18 cellular contexts compared by ENCODE assay signal in genomic region chr1:54567961-54568360, GRCh38. TPM values are rescaled to one million over a fixed set of nuclear protein-coding genes. Genes with fewer than 3 reads are reported as not detected.
DNase-seq lines count a peak whose midpoint lies in the region; ATAC-seq and TF ChIP-seq lines count a peak whose summit lies in the region.
"Had no signal": no experiment of that assay in that cellular context is flagged by ENCODE, and none has a peak within 500 bp of the region (broad histone marks: within the 10 kb centered on the region; RNA-seq: fewer than 3 reads in every experiment).

No MANE protein-coding gene starts in this region.

- H3K4me1 ChIP-seq in esophagus squamous epithelium: peaks cover 28 to 77% (median 39%) of the 10 kb centered on the region in 3 donors

- H3K36me3 Mint-ChIP-seq in nephron (ENCODE audit: low read depth): no peaks in the 10 kb centered on the region

- H3K4me3 ChIP-seq in esophagus squamous epithelium: no peak overlapping the region
- no peak overlapping the region for H3K4me3 ChIP-seq in WERI-Rb-1 (ENCODE audit: low read depth, low read length)
- H3K4me3 ChIP-seq: tibial nerve had no signal

- peaks cover 7% of the 10 kb centered on the region for H3K27me3 Mint-ChIP-seq in nephron (ENCODE audit: low read depth)

- peaks cover 32% of the 10 kb centered on the region for H3K4me1 Mint-ChIP-seq in nephron

- TF ChIP-seq CTCF in esophagus squamous epithelium (IDR thresholded peaks at IDR 0.05): no peak
- no peak for TF ChIP-seq CTCF in nephron (IDR thresholded peaks at IDR 0.05; ENCODE audit: unreplicated experiment in 3 of 3)
- no peak for TF ChIP-seq CTCF in WERI-Rb-1 (IDR thresholded peaks at IDR 0.05; ENCODE audit: low read depth, low read length)

- WGBS in esophagus squamous epithelium, 2 donors: 28 to 45% methylated on average over 5 of the region's 5 CpGs

- H3K27ac ChIP-seq in esophagus squamous epithelium (peak overlapping the region; percentile 10 to 58 (median 41)), WERI-Rb-1 (no peak overlapping the region)

- no peaks in the 10 kb centered on the region for H3K9me3 Mint-ChIP-seq in nephron
- H3K9me3 Mint-ChIP-seq: T-helper 2 cell treated with Interferon-gamma antibody and Interleukin-4, amounts not matched to agents 5 μg/mL and 100 μg/mL, for 36 hours had no signal

- H3K36me3 ChIP-seq in esophagus squamous epithelium (no peaks in the 10 kb centered on the region), WERI-Rb-1 (no peaks in the 10 kb centered on the region; the same call in 1 of the 2 replicates)
- H3K36me3 ChIP-seq: tibial nerve had no signal

- H3K9me3 ChIP-seq in esophagus squamous epithelium (no peaks in the 10 kb centered on the region), WERI-Rb-1 (ENCODE audit: severe bottlenecking) (no peaks in the 10 kb centered on the region)
- H3K9me3 ChIP-seq: tibial nerve had no signal

- ATAC-seq in HG03039 (IDR thresholded peaks at IDR 0.05; ENCODE audit: unreplicated experiment): no peak
- ATAC-seq in GM19351 (IDR thresholded peaks at IDR 0.05; ENCODE audit: unreplicated experiment): no peak
- ATAC-seq: esophagus mucosa, Panc1 had no signal

- DNase-seq in Ammon's horn (ENCODE audit: low spot score): peak; percentile 13
- DNase-seq in NOMO-1 treated with dmso at 0.1 percent for 144 hours (lab: John Stamatoyannopoulos, UW; ENCODE audit: unreplicated experiment): peak; percentile 14
- no peak for DNase-seq in esophagus squamous epithelium (lab: John Stamatoyannopoulos, UW)
- no peak for DNase-seq in WERI-Rb-1
- no peak for DNase-seq in H4 (ENCODE audit: low spot score)
- DNase-seq: activated naive CD4-positive, alpha-beta T cell treated with anti-CD3 and anti-CD28 coated beads, Interleukin-2, amount 50 U/mL, for 16 hours; cerebellar nuclear complex; NCI-H1417; NCI-H345; stimulated activated CD4-positive, alpha-beta T cell treated with anti-CD3 and anti-CD28 coated beads, Interleukin-2, amount 100 ng/mL, for 24 hours had no signal

- intact Hi-C loops in esophagus squamous epithelium (cut with DNase I): no loop called here

- H3K4me3 Mint-ChIP-seq in nephron: no peak overlapping the region
- H3K4me3 Mint-ChIP-seq: T-helper 2 cell treated with Interferon-gamma antibody and Interleukin-4, amounts not matched to agents 5 μg/mL and 100 μg/mL, for 36 hours had no signal

- H3K27ac Mint-ChIP-seq in nephron: peak overlapping the region in 2 of 3 experiments; percentile 12 to 25
- H3K27ac Mint-ChIP-seq: T-helper 2 cell treated with Interferon-gamma antibody and Interleukin-4, amounts not matched to agents 5 μg/mL and 100 μg/mL, for 36 hours had no signal

- no peak for TF ChIP-seq POLR2A in esophagus squamous epithelium (IDR thresholded peaks at IDR 0.05)

- H3K27me3 ChIP-seq in esophagus squamous epithelium (no peaks in the 10 kb centered on the region), WERI-Rb-1 (ENCODE audit: insufficient read depth, low read depth, severe bottlenecking) (no peaks in the 10 kb centered on the region)
- H3K27me3 ChIP-seq: tibial nerve had no signal

RNA-seq across cellular contexts. Expression of gene ACOT11, which starts 19.9 kb away (rescaled TPM):
- 10 to 100 TPM; 10.1 to 33.9 (median 20.3) TPM for total RNA-seq in esophagus squamous epithelium
- 1.5 and 1.6 TPM in 2 replicates for total RNA-seq in H4 (2014; rRNA removed; shearing (Covaris generic))

RNA-seq across cellular contexts. Expression of gene FAM151A, which starts 55.4 kb away (rescaled TPM):
- total RNA-seq in esophagus squamous epithelium: under 1 TPM in 1 of 4 donors, not detected in 3; 0.35 TPM
- not detected in 2 replicates for total RNA-seq in H4 (2014; rRNA removed; shearing (Covaris generic))
- total RNA-seq: esophagus mucosa, mucosa of gallbladder, tibial nerve had no signal

Comparison
In these comparisons a context has a peak if more than half of its experiments do, and no peak if none do; other contexts are left out.
1. DNase-seq: peak in Ammon's horn (single experiment) and NOMO-1 treated with dmso at 0.1 percent for 144 hours (single experiment); none in esophagus squamous epithelium (single experiment), WERI-Rb-1 (single experiment) and H4 (single experiment).